ENCODE assay signal across 17 cellular contexts in genomic region chr6:45787384-45787783, GRCh38.
DNase-seq lines count a peak whose midpoint lies in the region; ATAC-seq and TF ChIP-seq lines count a peak whose summit lies in the region.
"Had no signal": no experiment of that assay in that cellular context is flagged by ENCODE, and none has a peak within 500 bp of the region (broad histone marks: within the 10 kb centered on the region; RNA-seq: fewer than 3 reads in every experiment).

No MANE protein-coding gene starts in this region.

- H3K4me3 ChIP-seq in AG10803 (ENCODE audit: low read length) (no peak overlapping the region), LNCaP clone FGC (ENCODE audit: low read depth, low read length) (no peak overlapping the region), esophagus muscularis mucosa (no peak overlapping the region), neural progenitor cell (no peak overlapping the region), tibial nerve (no peak overlapping the region)
- H3K4me3 ChIP-seq: GM12878, HAP-1 had no signal

- no peak overlapping the region for H3K27ac ChIP-seq in esophagus muscularis mucosa (replicated peaks in 1 of 4)
- no peak overlapping the region for H3K27ac ChIP-seq in neural progenitor cell
- H3K27ac ChIP-seq in tibial nerve = no peak overlapping the region

- WGBS in esophagus muscularis mucosa = 82% methylated on average over 3 of the region's 3 CpGs
- 77 to 80% methylated on average over 3 of the region's 3 CpGs for whole genome bisulfite sequencing in tibial nerve, 2 donors

- H3K9me3 ChIP-seq in esophagus muscularis mucosa (no peaks in the 10 kb centered on the region), neural progenitor cell (ENCODE audit: low read depth) (no peaks in the 10 kb centered on the region), tibial nerve (no peaks in the 10 kb centered on the region)
- H3K9me3 ChIP-seq: BE2C, HAP-1 had no signal

- H3K4me1 Mint-ChIP-seq in neural progenitor cell = peaks cover 16% of the 10 kb centered on the region
- H3K4me1 Mint-ChIP-seq: CD4-positive, CD25-positive, alpha-beta regulatory T cell; CD8-positive, alpha-beta memory T cell had no signal

- peaks cover 17% of the 10 kb centered on the region for H3F3A ChIP-seq in neural progenitor cell (ENCODE audit: low read depth)

- H3K27me3 Mint-ChIP-seq in neural progenitor cell (ENCODE audit: insufficient read depth, low read depth) = peaks cover 23% of the 10 kb centered on the region

- no peak for TF ChIP-seq POLR2A in esophagus muscularis mucosa (IDR thresholded peaks at IDR 0.05; ENCODE audit: low read depth)
- TF ChIP-seq POLR2A in tibial nerve (IDR thresholded peaks at IDR 0.05) = no peak

- H3K4me1 ChIP-seq in esophagus muscularis mucosa (no peaks in the 10 kb centered on the region), neural progenitor cell (peaks cover 37% of the 10 kb centered on the region), tibial nerve (no peaks in the 10 kb centered on the region)
- H3K4me1 ChIP-seq: BE2C, HAP-1 had no signal

- H3K4me3 Mint-ChIP-seq in neural progenitor cell = no peak overlapping the region
- H3K4me3 Mint-ChIP-seq: CD4-positive, CD25-positive, alpha-beta regulatory T cell; CD8-positive, alpha-beta memory T cell had no signal

- no peaks in the 10 kb centered on the region for H3K79me2 ChIP-seq in neural progenitor cell (ENCODE audit: low read depth)

- no peaks in the 10 kb centered on the region for H4K20me1 ChIP-seq in neural progenitor cell (ENCODE audit: low read depth)

- TF ChIP-seq CTCF in AG10803 (conservative IDR thresholded peaks at IDR 0.05; ENCODE audit: low read length) (no peak), LNCaP clone FGC (IDR thresholded peaks at IDR 0.05; ENCODE audit: control insufficient read depth, extremely low read depth, insufficient read depth) (no peak), esophagus muscularis mucosa (IDR thresholded peaks at IDR 0.05) (no peak), neural progenitor cell (IDR thresholded peaks at IDR 0.05) (no peak), tibial nerve (IDR thresholded peaks at IDR 0.05) (no peak)

- intact Hi-C loops in esophagus muscularis mucosa (cut with DNase I) = no loop called here

- H3K27me3 ChIP-seq in esophagus muscularis mucosa (no peaks in the 10 kb centered on the region), neural progenitor cell (no peaks in the 10 kb centered on the region), tibial nerve (no peaks in the 10 kb centered on the region)
- H3K27me3 ChIP-seq: BE2C had no signal

- H2AFZ ChIP-seq in neural progenitor cell (replicated peaks) = no peak overlapping the region

- no peaks in the 10 kb centered on the region for H3K36me3 ChIP-seq in esophagus muscularis mucosa
- H3K36me3 ChIP-seq in neural progenitor cell = no peaks in the 10 kb centered on the region
- H3K36me3 ChIP-seq in tibial nerve = no peaks in the 10 kb centered on the region
- H3K36me3 ChIP-seq: BE2C, HAP-1 had no signal

- H3K9ac ChIP-seq in neural progenitor cell = no peak overlapping the region

- TF ChIP-seq EP300 in esophagus muscularis mucosa (IDR thresholded peaks at IDR 0.05) = no peak
- TF ChIP-seq EP300 in tibial nerve (IDR thresholded peaks at IDR 0.05) = no peak

- H3K27ac Mint-ChIP-seq in neural progenitor cell = no peak overlapping the region
- H3K27ac Mint-ChIP-seq: CD4-positive, CD25-positive, alpha-beta regulatory T cell; CD8-positive, alpha-beta memory T cell had no signal

- peak overlapping the region; percentile 53 for H3K4me2 ChIP-seq in neural progenitor cell

- no peaks in the 10 kb centered on the region for H3K36me3 Mint-ChIP-seq in neural progenitor cell
- H3K36me3 Mint-ChIP-seq: CD4-positive, CD25-positive, alpha-beta regulatory T cell; CD8-positive, alpha-beta memory T cell had no signal

- ATAC-seq in HG03378 (IDR thresholded peaks at IDR 0.05; ENCODE audit: unreplicated experiment) = no peak
- ATAC-seq: GM12878 had no signal

- no peaks in the 10 kb centered on the region for H3K9me3 Mint-ChIP-seq in neural progenitor cell
- H3K9me3 Mint-ChIP-seq: CD8-positive, alpha-beta memory T cell had no signal

- DNase-seq in AG10803 (ENCODE audit: low read depth) (peak; percentile 25), LNCaP clone FGC (ENCODE audit: low read depth) (peak; percentile 15), esophagus muscularis mucosa (ENCODE audit: extremely low spot score) (peak; percentile 24), neural progenitor cell (ENCODE audit: low spot score) (no peak), tibial nerve (ENCODE audit: low spot score in 2 of 2) (no peak)
- DNase-seq: BE2C; C1 segment of cervical spinal cord; CD4-positive, CD25-positive, alpha-beta regulatory T cell; CD8-positive, alpha-beta memory T cell; COR-L47; DMS 273 treated with DMSO at 0.1 percent for 48 hours; DMS53; DND-41; EL had no signal

Comparison
In these comparisons a context has a peak if more than half of its experiments do, and no peak if none do; other contexts are left out.
1. DNase-seq: peak in AG10803 (single experiment), LNCaP clone FGC (single experiment) and esophagus muscularis mucosa (single experiment); none in neural progenitor cell (single experiment) and tibial nerve (0 of 2).